Comparison of ENCODE assay signal across 13 cellular contexts in the genomic region with DNA sequence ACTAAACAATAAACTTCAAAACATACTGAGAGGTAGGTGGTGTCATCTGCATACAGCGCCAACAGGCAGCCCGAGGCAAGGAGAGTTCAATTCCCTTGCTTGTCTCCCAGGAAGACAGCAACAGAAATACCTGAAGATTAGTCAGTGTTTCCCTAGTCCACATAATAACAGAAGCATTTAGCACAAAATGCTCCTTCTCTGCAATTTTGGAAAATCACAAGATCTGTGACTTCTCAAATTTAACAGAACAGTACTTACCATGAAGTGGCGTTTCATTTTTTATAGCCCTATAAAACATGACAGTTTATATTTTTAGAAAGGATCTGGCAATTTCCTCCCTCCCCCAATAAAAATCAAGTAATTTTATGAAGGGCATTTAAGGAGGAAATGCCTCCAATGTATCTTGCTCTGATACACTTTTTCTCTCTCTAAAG.
DNase-seq lines count a peak whose midpoint lies in the region; ATAC-seq, FAIRE-seq and TF ChIP-seq lines count a peak whose summit lies in the region.
"Had no signal": no experiment of that assay in that cellular context is flagged by ENCODE, and none has a peak within 500 bp of the region (broad histone marks: within the 10 kb centered on the region; RNA-seq: fewer than 3 reads in every experiment).

No MANE protein-coding gene starts in this region.

- H3K9me3 ChIP-seq in pancreas (no peaks in the 10 kb centered on the region), body of pancreas (no peaks in the 10 kb centered on the region)
- H3K9me3 ChIP-seq: BLaER1 treated with 17β-estradiol and CSF1 and Interleukin-3, amounts not matched to agents 10 nM and 100 nM had no signal

- ATAC-seq in esophagus mucosa (peak; percentile 74), pancreas (no peak), body of pancreas (no peak)
- ATAC-seq in stimulated activated memory B cell treated with anti-CD40 and anti-IgM and Interleukin-4, amounts not matched to agents 10 μg/mL and 1 μg/mL and 100 μg/mL, for 72 hours = no peak

- peaks cover 3% of the 10 kb centered on the region for H3K4me1 ChIP-seq in rectal smooth muscle tissue (ENCODE audit: control insufficient read depth, insufficient read depth, low read length)
- no peaks in the 10 kb centered on the region for H3K4me1 ChIP-seq in pancreas
- H3K4me1 ChIP-seq in body of pancreas = no peaks in the 10 kb centered on the region
- H3K4me1 ChIP-seq: BLaER1 treated with 17β-estradiol and CSF1 and Interleukin-3, amounts not matched to agents 10 nM and 100 nM had no signal

- DNase-seq in ELF-1 (ENCODE audit: low read depth, low spot score) = peak; percentile 72
- DNase-seq in NOMO-1 (lab: John Stamatoyannopoulos, UW; ENCODE audit: unreplicated experiment in 2 of 2) = peak; percentile 28 to 36
- no peak for DNase-seq in HuH-7 (ENCODE audit: low spot score)
- DNase-seq in pancreas = no peak
- DNase-seq in body of pancreas = no peak
- DNase-seq: activated CD8-positive, alpha-beta memory T cell treated with anti-CD3 and anti-CD28 coated beads for 24 hours; activated naive CD4-positive, alpha-beta T cell treated with Interleukin-2 at 50 U/mL for 16 hours; NCI-H2171 treated with DMSO at 0.1 percent for 48 hours; T-helper 2 cell had no signal

- H3K36me3 Mint-ChIP-seq in stimulated activated memory B cell treated with anti-CD40 and anti-IgM and Interleukin-4, amounts not matched to agents 10 μg/mL and 1 μg/mL and 100 μg/mL, for 72 hours = no peaks in the 10 kb centered on the region

- no peak overlapping the region for H3K4me3 Mint-ChIP-seq in stimulated activated memory B cell treated with anti-CD40 and anti-IgM and Interleukin-4, amounts not matched to agents 10 μg/mL and 1 μg/mL and 100 μg/mL, for 72 hours

- no peaks in the 10 kb centered on the region for H3K27me3 ChIP-seq in rectal smooth muscle tissue (ENCODE audit: control insufficient read depth, insufficient read depth, low read length)
- H3K27me3 ChIP-seq in pancreas = no peaks in the 10 kb centered on the region
- no peaks in the 10 kb centered on the region for H3K27me3 ChIP-seq in body of pancreas
- H3K27me3 ChIP-seq: BLaER1 treated with 17β-estradiol and CSF1 and Interleukin-3, amounts not matched to agents 10 nM and 100 nM had no signal

- H3K36me3 ChIP-seq in rectal smooth muscle tissue (ENCODE audit: control insufficient read depth, insufficient read depth, low read length) = no peaks in the 10 kb centered on the region
- H3K36me3 ChIP-seq in pancreas = no peaks in the 10 kb centered on the region
- no peaks in the 10 kb centered on the region for H3K36me3 ChIP-seq in body of pancreas (replicated peaks in 1 of 2; ENCODE audit: insufficient read depth in 1 of 2, low read depth in 2 of 2)
- H3K36me3 ChIP-seq: BLaER1 treated with 17β-estradiol and CSF1 and Interleukin-3, amounts not matched to agents 10 nM and 100 nM had no signal

- no peaks in the 10 kb centered on the region for H3K4me1 Mint-ChIP-seq in stimulated activated memory B cell treated with anti-CD40 and anti-IgM and Interleukin-4, amounts not matched to agents 10 μg/mL and 1 μg/mL and 100 μg/mL, for 72 hours

- intact Hi-C loops in pancreas (cut with DNase I) = no loop called here
- intact Hi-C loops in body of pancreas (cut with DNase I) = no loop called here

- no peak for TF ChIP-seq CTCF in pancreas (IDR thresholded peaks at IDR 0.05)
- TF ChIP-seq CTCF in body of pancreas (IDR thresholded peaks at IDR 0.05) = no peak

- peak overlapping the region; percentile 21 for H3K27ac ChIP-seq in rectal smooth muscle tissue (ENCODE audit: low read depth, low read length)
- no peak overlapping the region for H3K27ac ChIP-seq in pancreas
- H3K27ac ChIP-seq in body of pancreas = no peak overlapping the region
- H3K27ac ChIP-seq: BLaER1 treated with 17β-estradiol and CSF1 and Interleukin-3, amounts not matched to agents 10 nM and 100 nM had no signal

- no peak overlapping the region for H3K4me3 ChIP-seq in rectal smooth muscle tissue (ENCODE audit: low read length)
- no peak overlapping the region for H3K4me3 ChIP-seq in pancreas
- H3K4me3 ChIP-seq in body of pancreas = no peak overlapping the region
- H3K4me3 ChIP-seq: BLaER1 treated with 17β-estradiol and CSF1 and Interleukin-3, amounts not matched to agents 10 nM and 100 nM had no signal

- TF ChIP-seq POLR2A in body of pancreas (IDR thresholded peaks at IDR 0.05) = no peak

- no peak overlapping the region for H3K27ac Mint-ChIP-seq in stimulated activated memory B cell treated with anti-CD40 and anti-IgM and Interleukin-4, amounts not matched to agents 10 μg/mL and 1 μg/mL and 100 μg/mL, for 72 hours

- peaks cover 42% of the 10 kb centered on the region for H3K27me3 Mint-ChIP-seq in stimulated activated memory B cell treated with anti-CD40 and anti-IgM and Interleukin-4, amounts not matched to agents 10 μg/mL and 1 μg/mL and 100 μg/mL, for 72 hours

- no peak for FAIRE-seq in pancreas (lab: Jason Lieb, UNC)

- H3K9ac ChIP-seq in rectal smooth muscle tissue (ENCODE audit: low read length) = no peak overlapping the region
- H3K9ac ChIP-seq: BLaER1 treated with 17β-estradiol and CSF1 and Interleukin-3, amounts not matched to agents 10 nM and 100 nM had no signal

- WGBS in pancreas, 2 donors = 82 to 87% methylated on average over 3 of the region's 3 CpGs
- 76 to 78% methylated on average over 3 of the region's 3 CpGs for WGBS in body of pancreas, 2 donors

- peaks cover 3% of the 10 kb centered on the region for H3K9me3 Mint-ChIP-seq in stimulated activated memory B cell treated with anti-CD40 and anti-IgM and Interleukin-4, amounts not matched to agents 10 μg/mL and 1 μg/mL and 100 μg/mL, for 72 hours

Comparison
In these comparisons a context has a peak if more than half of its experiments do, and no peak if none do; other contexts are left out.
1. DNase-seq: peak in ELF-1 (single experiment) and NOMO-1 (2 of 2); none in HuH-7 (single experiment), pancreas (0 of 6) and body of pancreas (0 of 4).